14 cellular contexts compared by ENCODE assay signal in the genomic region with DNA sequence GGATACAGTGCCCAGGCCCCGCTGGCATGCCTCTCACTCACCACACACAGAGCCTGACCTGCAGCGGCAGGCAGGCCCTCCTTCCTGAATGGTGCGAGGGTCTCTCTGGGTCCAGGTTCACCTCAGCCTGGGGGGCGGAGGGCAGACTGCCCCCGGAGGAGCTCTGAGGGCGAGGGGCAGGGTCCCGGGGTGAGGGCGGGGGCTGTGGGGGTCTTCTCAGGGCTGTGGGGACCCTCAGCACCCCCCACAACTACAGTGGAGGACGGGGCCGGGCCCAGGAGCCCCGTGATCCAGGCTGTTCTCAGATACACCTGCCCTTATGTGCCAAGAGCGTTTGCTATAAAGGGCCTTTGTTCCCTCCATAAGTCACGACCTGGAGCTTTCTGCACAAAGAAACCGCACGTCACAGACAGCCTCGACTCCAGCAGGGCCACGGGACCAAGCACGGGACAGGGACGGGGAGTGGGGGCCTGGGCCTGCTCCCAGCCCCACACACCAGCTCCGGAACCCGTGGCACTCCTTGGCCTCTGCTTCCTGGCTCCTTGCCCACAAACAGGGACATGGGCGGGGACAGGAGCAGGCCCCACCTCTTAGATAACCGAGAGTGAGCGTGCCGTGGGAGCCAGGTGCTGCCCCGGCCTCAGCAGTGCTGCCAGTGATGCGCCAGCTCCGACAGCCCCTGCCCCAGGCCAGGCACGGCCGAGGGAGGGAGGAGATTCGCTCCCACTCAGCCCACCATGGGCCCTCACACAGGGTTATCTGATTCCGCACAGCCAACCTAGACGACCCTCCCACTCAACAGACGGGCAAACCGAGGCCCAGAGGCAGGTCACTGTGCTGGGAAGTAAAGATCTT.
DNase-seq lines count a peak whose midpoint lies in the region; ATAC-seq and TF ChIP-seq lines count a peak whose summit lies in the region.
"Had no signal": no experiment of that assay in that cellular context is flagged by ENCODE, and none has a peak within 500 bp of the region (broad histone marks: within the 10 kb centered on the region; RNA-seq: fewer than 3 reads in every experiment).

No MANE protein-coding gene starts in this region.

- H3K36me3 Mint-ChIP-seq in natural killer cell = no peaks in the 10 kb centered on the region
- H3K36me3 Mint-ChIP-seq in activated naive CD8-positive, alpha-beta T cell treated with anti-CD3 and anti-CD28 coated beads, Interleukin-2, amount 50 U/mL, for 24 hours (ENCODE audit: low read depth) = peaks cover 13% of the 10 kb centered on the region

- DNase-seq in NCI-H526 treated with DMSO at 0.1 percent for 48 hours (lab: John Stamatoyannopoulos, UW) (peak; percentile 62), foreskin melanocyte (peak; percentile 78), natural killer cell (no peak), LoVo (ENCODE audit: low spot score) (no peak)
- DNase-seq in activated naive CD8-positive, alpha-beta T cell treated with anti-CD3 and anti-CD28 coated beads, Interleukin-2, amount 50 U/mL, for 24 hours = no peak
- DNase-seq: activated CD4-positive, alpha-beta T cell treated with anti-CD3 and anti-CD28 coated beads, Interleukin-2, amount 50 U/mL, for 1 hour; H9; stimulated activated CD4-positive, alpha-beta T cell treated with anti-CD3 and anti-CD28 coated beads, Interleukin-2, amount 100 ng/mL, for 48 hours; stimulated activated naive CD8-positive, alpha-beta T cell treated with anti-CD3 and anti-CD28 coated beads, Interleukin-15, Interleukin-2, amounts not matched to agents 100 U/mL and 50 U/mL, for 24 hours; T-cell had no signal

- H3K9me3 Mint-ChIP-seq in natural killer cell = no peaks in the 10 kb centered on the region
- no peaks in the 10 kb centered on the region for H3K9me3 Mint-ChIP-seq in activated naive CD8-positive, alpha-beta T cell treated with anti-CD3 and anti-CD28 coated beads, Interleukin-2, amount 50 U/mL, for 24 hours
- H3K9me3 Mint-ChIP-seq: central memory CD8-positive, alpha-beta T cell; H9; T-cell had no signal

- intact Hi-C loops in natural killer cell (cut with micrococcal nuclease) = no loop called here

- peaks cover 13% of the 10 kb centered on the region for H3K4me1 ChIP-seq in HEK293 (ENCODE audit: control insufficient read depth, insufficient read depth, low read length)
- peaks cover 58% of the 10 kb centered on the region for H3K4me1 ChIP-seq in rectal smooth muscle tissue (ENCODE audit: control insufficient read depth, insufficient read depth, low read length)

- peaks cover 23 to 33% of the 10 kb centered on the region in 2 donors for H3K4me1 Mint-ChIP-seq in natural killer cell
- H3K4me1 Mint-ChIP-seq in activated naive CD8-positive, alpha-beta T cell treated with anti-CD3 and anti-CD28 coated beads, Interleukin-2, amount 50 U/mL, for 24 hours = peaks cover 10% of the 10 kb centered on the region

- H3K27me3 ChIP-seq in rectal smooth muscle tissue (ENCODE audit: control insufficient read depth, insufficient read depth, low read length) = no peaks in the 10 kb centered on the region

- no peaks in the 10 kb centered on the region for H3K9me3 ChIP-seq in HEK293 (ENCODE audit: control insufficient read depth, insufficient read depth, low read depth, low read length)

- no peaks in the 10 kb centered on the region for H3K27me3 Mint-ChIP-seq in natural killer cell (ENCODE audit: low read depth in 2 of 2)
- H3K27me3 Mint-ChIP-seq in activated naive CD8-positive, alpha-beta T cell treated with anti-CD3 and anti-CD28 coated beads, Interleukin-2, amount 50 U/mL, for 24 hours = no peaks in the 10 kb centered on the region
- H3K27me3 Mint-ChIP-seq: central memory CD8-positive, alpha-beta T cell; T-cell had no signal

- H3K36me3 ChIP-seq in HEK293 (ENCODE audit: control insufficient read depth in 2 of 2, insufficient read depth in 1 of 2, low read length in 2 of 2) (peaks cover 0 to 66% of the 10 kb centered on the region in 2 experiments; a peak in 2 of 3 replicates), rectal smooth muscle tissue (ENCODE audit: control insufficient read depth, insufficient read depth, low read length) (peaks cover 14% of the 10 kb centered on the region)

- H3K9ac ChIP-seq in rectal smooth muscle tissue (ENCODE audit: low read length) = no peak overlapping the region

- H3K27ac ChIP-seq in HEK293 (ENCODE audit: extremely low read depth, low read depth, low read length) (no peak overlapping the region), rectal smooth muscle tissue (ENCODE audit: low read depth, low read length) (peak overlapping the region; percentile 91)

- POLR2A ChIA-PET in HEK293 (lab: Yijun Ruan, JAX) = no interaction called here

- CTCF ChIA-PET in HEK293 (lab: Yijun Ruan, JAX) = no interaction called here

- no peak overlapping the region for H3K4me3 Mint-ChIP-seq in natural killer cell
- no peak overlapping the region for H3K4me3 Mint-ChIP-seq in activated naive CD8-positive, alpha-beta T cell treated with anti-CD3 and anti-CD28 coated beads, Interleukin-2, amount 50 U/mL, for 24 hours
- H3K4me3 Mint-ChIP-seq: central memory CD8-positive, alpha-beta T cell; H9; T-cell had no signal

- H3K4me3 ChIP-seq in HEK293 (ENCODE audit: low read depth, low read length) (no peak overlapping the region), rectal smooth muscle tissue (ENCODE audit: low read length) (no peak overlapping the region)

- H3K27ac Mint-ChIP-seq in natural killer cell = no peak overlapping the region
- no peak overlapping the region for H3K27ac Mint-ChIP-seq in activated naive CD8-positive, alpha-beta T cell treated with anti-CD3 and anti-CD28 coated beads, Interleukin-2, amount 50 U/mL, for 24 hours
- H3K27ac Mint-ChIP-seq: T-cell had no signal

- TF ChIP-seq CTCF in HEK293 (tag by site-specific recombination; IDR thresholded peaks at IDR 0.05) (no peak), natural killer cell (IDR thresholded peaks at IDR 0.05) (no peak)

- no peak for ATAC-seq in natural killer cell
- no peak for ATAC-seq in GM19324 (IDR thresholded peaks at IDR 0.05; ENCODE audit: low FRiP score, unreplicated experiment)
- ATAC-seq in activated naive CD8-positive, alpha-beta T cell treated with anti-CD3 and anti-CD28 coated beads, Interleukin-2, amount 50 U/mL, for 24 hours = no peak
- ATAC-seq: stimulated activated naive CD8-positive, alpha-beta T cell treated with anti-CD3 and anti-CD28 coated beads, Interleukin-15, Interleukin-2, amounts not matched to agents 100 U/mL and 50 U/mL, for 24 hours; T-cell had no signal

TF ChIP-seq in HEK293, 187 proteins besides CTCF, POLR2A, EP300 and RAD21 (continues in another document):
- TF ChIP-seq ZFHX2 (tag by site-specific recombination; conservative IDR thresholded peaks at IDR 0.05) (peak; percentile 36; the same call in 1 of the 2 replicates), ZNF214 (tag by site-specific recombination; IDR thresholded peaks at IDR 0.05; ENCODE audit: borderline replicate concordance) (no peak), KLF1 (tag by site-specific recombination; IDR thresholded peaks at IDR 0.05) (peak; percentile 58; the same call in 1 of the 2 replicates), ZNF843 (tag by site-specific recombination; IDR thresholded peaks at IDR 0.05) (no peak), GLIS1 (tag by site-specific recombination; IDR thresholded peaks at IDR 0.05) (no peak), KLF8 (tag by site-specific recombination; IDR thresholded peaks at IDR 0.05) (no peak), ZNF664 (tag by site-specific recombination; IDR thresholded peaks at IDR 0.05) (no peak), ZNF629 (tag by site-specific recombination; IDR thresholded peaks at IDR 0.05) (no peak), RBAK (tag by site-specific recombination; IDR thresholded peaks at IDR 0.05) (no peak), ZNF426 (tag by site-specific recombination; IDR thresholded peaks at IDR 0.05) (no peak), ATF2 (tag by site-specific recombination; IDR thresholded peaks at IDR 0.05; ENCODE audit: low read depth) (no peak), BCL6B (tag by site-specific recombination; IDR thresholded peaks at IDR 0.05) (no peak), ZNF350 (tag by site-specific recombination; IDR thresholded peaks at IDR 0.05) (no peak), EGR2 (tag by site-specific recombination; IDR thresholded peaks at IDR 0.05; ENCODE audit: low read depth) (peak; percentile 71), ZNF792 (tag by site-specific recombination; IDR thresholded peaks at IDR 0.05) (no peak)
- TF ChIP-seq, protein P1, sequence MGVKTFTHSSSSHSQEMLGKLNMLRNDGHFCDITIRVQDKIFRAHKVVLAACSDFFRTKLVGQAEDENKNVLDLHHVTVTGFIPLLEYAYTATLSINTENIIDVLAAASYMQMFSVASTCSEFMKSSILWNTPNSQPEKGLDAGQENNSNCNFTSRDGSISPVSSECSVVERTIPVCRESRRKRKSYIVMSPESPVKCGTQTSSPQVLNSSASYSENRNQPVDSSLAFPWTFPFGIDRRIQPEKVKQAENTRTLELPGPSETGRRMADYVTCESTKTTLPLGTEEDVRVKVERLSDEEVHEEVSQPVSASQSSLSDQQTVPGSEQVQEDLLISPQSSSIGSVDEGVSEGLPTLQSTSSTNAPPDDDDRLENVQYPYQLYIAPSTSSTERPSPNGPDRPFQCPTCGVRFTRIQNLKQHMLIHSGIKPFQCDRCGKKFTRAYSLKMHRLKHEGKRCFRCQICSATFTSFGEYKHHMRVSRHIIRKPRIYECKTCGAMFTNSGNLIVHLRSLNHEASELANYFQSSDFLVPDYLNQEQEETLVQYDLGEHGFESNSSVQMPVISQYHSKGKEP (tag by site-specific recombination; IDR thresholded peaks at IDR 0.05) = no peak

Comparison
In these comparisons a context has a peak if more than half of its experiments do, and no peak if none do; other contexts are left out.
1. DNase-seq: peak in NCI-H526 treated with DMSO at 0.1 percent for 48 hours (single experiment) and foreskin melanocyte (single experiment); none in natural killer cell (single experiment), LoVo (single experiment) and activated naive CD8-positive, alpha-beta T cell treated with anti-CD3 and anti-CD28 coated beads, Interleukin-2, amount 50 U/mL, for 24 hours (single experiment).